Comparison of ENCODE assay signal across 25 cellular contexts in genomic region chrX:52509916-52510315, GRCh38. TPM values are rescaled to one million over a fixed set of nuclear protein-coding genes. Genes with fewer than 3 reads are reported as not detected.
"Had no signal": no experiment of that assay in that cellular context is flagged by ENCODE, and none has a peak within 500 bp of the region (broad histone marks: within the 10 kb centered on the region; RNA-seq: fewer than 3 reads in every experiment).

No MANE protein-coding gene starts in this region.

- H3K27ac Mint-ChIP-seq: IgD-negative memory B cell had no signal

- H3K9me3 Mint-ChIP-seq: IgD-negative memory B cell had no signal

- H3K4me3 ChIP-seq: K562, SJSA1 had no signal

- H3K36me3 ChIP-seq: SJSA1 had no signal

- H3K9ac ChIP-seq: KMS-11, SK-N-SH had no signal

- H3K27ac ChIP-seq: HL-60, KMS-11, SJSA1 had no signal

- H3K4me1 ChIP-seq: SJSA1 had no signal

- ATAC-seq: K562 had no signal

- H3K4me1 Mint-ChIP-seq: IgD-negative memory B cell had no signal

- DNase-seq: Kasumi-1, NCI-H1092 treated with DMSO at 0.1 percent for 48 hours, NCI-H1436, NCI-H187, NCI-H2029, NCI-H2081 treated with DMSO at 0.1 percent for 48 hours, NCI-H2171, NCI-H226, NCI-H446, NCI-H510A, NCI-H524 treated with DMSO at 0.1 percent for 48 hours, NCI-H69, NCI-H774, Right ventricle myocardium superior, RPMI8226, SIG-M5, SK-N-SH had no signal

- FAIRE-seq: HTR-8/SVneo, K562, RCC 7860 had no signal

- H3K4me3 Mint-ChIP-seq: IgD-negative memory B cell had no signal

- H3K9me3 ChIP-seq: SJSA1, SK-N-SH had no signal

RNA-seq across cellular contexts. Expression of gene XAGE1B, which starts 6.9 kb away (rescaled TPM):
- total RNA-seq: M059J, Right ventricle myocardium superior, SJSA1 had no signal
- polyA plus RNA-seq: IgD-negative memory B cell had no signal

RNA-seq across cellular contexts. Expression of gene XAGE1A, which starts 14.3 kb away (rescaled TPM):
- total RNA-seq: M059J, Right ventricle myocardium superior, SJSA1 had no signal
- polyA plus RNA-seq: IgD-negative memory B cell had no signal
